Comparison of ENCODE assay signal across 8 cellular contexts in genomic region chr11:67503119-67504022, GRCh38. TPM values are rescaled to one million over a fixed set of nuclear protein-coding genes. Genes with fewer than 3 reads are reported as not detected.
DNase-seq lines count a peak whose midpoint lies in the region; ATAC-seq and TF ChIP-seq lines count a peak whose summit lies in the region.

No MANE protein-coding gene starts in this region.

- no peak for ATAC-seq in CD8-positive, alpha-beta T cell
- ATAC-seq in GM21576 (IDR thresholded peaks at IDR 0.05; ENCODE audit: unreplicated experiment): no peak
- no peak for ATAC-seq in GM18519 (IDR thresholded peaks at IDR 0.05; ENCODE audit: low FRiP score, unreplicated experiment)
- no peak for ATAC-seq in GM18505 (IDR thresholded peaks at IDR 0.05; ENCODE audit: unreplicated experiment)

- intact Hi-C loops in CD8-positive, alpha-beta T cell (cut with DNase I, micrococcal nuclease): loop anchor here in 1 of 2 experiments (10.0 kb wide), 1 partner anchor 889 kb away; the partner anchor contains the start of gene RBM14

- no peaks in the 10 kb centered on the region for H3K27me3 ChIP-seq in CD8-positive, alpha-beta T cell (ENCODE audit: insufficient read depth, low read length)
- H3K27me3 ChIP-seq in ectodermal cell (ENCODE audit: control insufficient read depth, insufficient read depth, low read length, poor library complexity, severe bottlenecking) (peaks cover 12% of the 10 kb centered on the region), neuron (ENCODE audit: insufficient read depth, low read length) (no peaks in the 10 kb centered on the region)

- DNase-seq in CD8-positive, alpha-beta T cell: no peak
- DNase-seq in NCI-H82 (lab: John Stamatoyannopoulos, UW) (peak; percentile 89), glomerular visceral epithelial cell (ENCODE audit: extremely low spot score) (no peak)

- TF ChIP-seq CTCF in CD8-positive, alpha-beta T cell (IDR thresholded peaks at IDR 0.05): no peak

- H3K27me3 Mint-ChIP-seq in CD8-positive, alpha-beta T cell (ENCODE audit: low read depth): no peaks in the 10 kb centered on the region

- no peaks in the 10 kb centered on the region for H3K9me3 ChIP-seq in CD8-positive, alpha-beta T cell (ENCODE audit: low read length)
- H3K9me3 ChIP-seq in ectodermal cell (ENCODE audit: control insufficient read depth, low read length) (no peaks in the 10 kb centered on the region), neuron (ENCODE audit: low read length) (no peaks in the 10 kb centered on the region)

- H2AFZ ChIP-seq in neuron (ENCODE audit: low read depth, low read length): peak overlapping the region; percentile 19

- POLR2A ChIA-PET in CD8-positive, alpha-beta T cell (lab: Charles Lee): interaction anchor here (0.9 to 1.1 kb wide), 3 partner anchors 9 to 90 kb away, joined by 3 read pairs; no protein-coding TSS in a partner anchor

- H3K27ac ChIP-seq in CD8-positive, alpha-beta T cell (ENCODE audit: low read depth, low read length): no peak overlapping the region
- no peak overlapping the region for H3K27ac ChIP-seq in ectodermal cell (ENCODE audit: insufficient read depth, low read depth, low read length, poor library complexity, severe bottlenecking)

- peak overlapping the region; percentile 22 for H3K4me3 ChIP-seq in CD8-positive, alpha-beta T cell (ENCODE audit: low read depth, low read length)
- H3K4me3 ChIP-seq in ectodermal cell (ENCODE audit: insufficient read depth, low read depth, low read length): peak overlapping the region; percentile 77
- peak overlapping the region; percentile 74 for H3K4me3 ChIP-seq in neuron (ENCODE audit: low read length)

- H3K27ac Mint-ChIP-seq in CD8-positive, alpha-beta T cell: peak overlapping the region; percentile 67

- no peak for TF ChIP-seq POLR2A in GM18505 (IDR thresholded peaks at IDR 0.05; ENCODE audit: borderline replicate concordance, extremely low read depth, insufficient read depth, insufficient read length)

- 54 to 62% methylated on average over 20 of the region's 20 CpGs for WGBS in ectodermal cell, 2 experiments

- H3K4me1 Mint-ChIP-seq in CD8-positive, alpha-beta T cell (ENCODE audit: low read depth): peaks cover 41% of the 10 kb centered on the region

- peaks cover 51% of the 10 kb centered on the region for H3K36me3 Mint-ChIP-seq in CD8-positive, alpha-beta T cell

- peak overlapping the region; percentile 68 for H3K4me3 Mint-ChIP-seq in CD8-positive, alpha-beta T cell

- CTCF ChIA-PET in CD8-positive, alpha-beta T cell (lab: Charles Lee): interaction anchor here (0.5 kb wide), 1 partner anchor 107 kb away, joined by 4 read pairs; no protein-coding TSS in a partner anchor

- no peaks in the 10 kb centered on the region for H3K9me3 Mint-ChIP-seq in CD8-positive, alpha-beta T cell

- H3K4me1 ChIP-seq in CD8-positive, alpha-beta T cell (ENCODE audit: insufficient read depth, low read length): peaks cover 39% of the 10 kb centered on the region
- peaks cover 23% of the 10 kb centered on the region for H3K4me1 ChIP-seq in ectodermal cell (ENCODE audit: control insufficient read depth, insufficient read depth, low read length)
- H3K4me1 ChIP-seq in neuron (ENCODE audit: insufficient read depth, low read length): peaks cover 33% of the 10 kb centered on the region

- H3K36me3 ChIP-seq in CD8-positive, alpha-beta T cell (ENCODE audit: insufficient read depth, low read length): peaks cover 25% of the 10 kb centered on the region
- H3K36me3 ChIP-seq in ectodermal cell (ENCODE audit: control insufficient read depth, insufficient read depth, low read length) (no peaks in the 10 kb centered on the region), neuron (ENCODE audit: insufficient read depth, low read length) (peaks cover 17% of the 10 kb centered on the region)

RNA-seq across cellular contexts. Expression of gene PITPNM1, which starts 1.8 kb away (rescaled TPM):
- 100 to 1,000 TPM in 1 of 2 experiments, 10 to 100 TPM in 1; 92.7 to 103 TPM for total RNA-seq in CD8-positive, alpha-beta T cell
- polyA plus RNA-seq in ectodermal cell (2013, experiment 1 of 4): 43.7 TPM
- 49.6 TPM for polyA plus RNA-seq in ectodermal cell (2013, experiment 2 of 4)
- 34.6 TPM for polyA plus RNA-seq in ectodermal cell (2013, experiment 3 of 4)
- polyA plus RNA-seq in ectodermal cell (2013, experiment 4 of 4): 34.4 TPM

RNA-seq across cellular contexts. Expression of gene CDK2AP2, which starts 4.6 kb away (rescaled TPM):
- 10 to 100 TPM; 19.4 to 24.4 TPM for total RNA-seq in CD8-positive, alpha-beta T cell
- 31.7 TPM for polyA plus RNA-seq in ectodermal cell (2013, experiment 1 of 4)
- polyA plus RNA-seq in ectodermal cell (2013, experiment 2 of 4): 26.2 TPM
- 29.8 TPM for polyA plus RNA-seq in ectodermal cell (2013, experiment 3 of 4)
- polyA plus RNA-seq in ectodermal cell (2013, experiment 4 of 4): 30.6 TPM

RNA-seq across cellular contexts. Expression of gene CABP2, which starts 19.9 kb away (rescaled TPM):
- not detected for total RNA-seq in CD8-positive, alpha-beta T cell
- not detected for polyA plus RNA-seq in ectodermal cell (2013, experiment 1 of 4)
- not detected for polyA plus RNA-seq in ectodermal cell (2013, experiment 2 of 4)
- polyA plus RNA-seq in ectodermal cell (2013, experiment 3 of 4): not detected
- polyA plus RNA-seq in ectodermal cell (2013, experiment 4 of 4): not detected

RNA-seq across cellular contexts. Expression of gene AIP, which starts 20.5 kb away (rescaled TPM):
- total RNA-seq in CD8-positive, alpha-beta T cell: 100 to 1,000 TPM; 109 to 111 TPM
- polyA plus RNA-seq in ectodermal cell (2013, experiment 1 of 4): 37.5 TPM
- 34.0 TPM for polyA plus RNA-seq in ectodermal cell (2013, experiment 2 of 4)
- 32.2 TPM for polyA plus RNA-seq in ectodermal cell (2013, experiment 3 of 4)
- polyA plus RNA-seq in ectodermal cell (2013, experiment 4 of 4): 34.2 TPM

RNA-seq across cellular contexts. Expression of gene TMEM134, which starts 34.3 kb away (rescaled TPM):
- total RNA-seq in CD8-positive, alpha-beta T cell: 10 to 100 TPM; 41.2 to 48.5 TPM
- polyA plus RNA-seq in ectodermal cell (2013, experiment 1 of 4): 52.0 TPM
- 53.5 TPM for polyA plus RNA-seq in ectodermal cell (2013, experiment 2 of 4)
- 54.2 TPM for polyA plus RNA-seq in ectodermal cell (2013, experiment 3 of 4)
- polyA plus RNA-seq in ectodermal cell (2013, experiment 4 of 4): 65.0 TPM

Comparison
In these comparisons a context has a peak if more than half of its experiments do, and no peak if none do; other contexts are left out.
1. H3K4me3 ChIP-seq: peak in every context shown above with its lines; median percentile 77 in ectodermal cell; 74 in neuron; 22 in CD8-positive, alpha-beta T cell.